Comparison of ENCODE assay signal across 8 cellular contexts in genomic region chr3:73508330-73508954, GRCh38.
DNase-seq lines count a peak whose midpoint lies in the region; ATAC-seq and TF ChIP-seq lines count a peak whose summit lies in the region.

No MANE protein-coding gene starts in this region.

- no peak overlapping the region for H3K4me3 ChIP-seq in RWPE2 (ENCODE audit: severe bottlenecking)
- H3K4me3 ChIP-seq in endocrine pancreas (ENCODE audit: control insufficient read depth, insufficient read depth, low read length): peak overlapping the region; percentile 1
- no peak overlapping the region for H3K4me3 ChIP-seq in mesendoderm (ENCODE audit: low read length)
- H3K4me3 ChIP-seq in aorta (ENCODE audit: low read length in 2 of 2): no peak overlapping the region

- peak; percentile 73 for DNase-seq in DMS53 (lab: John Stamatoyannopoulos, UW)
- no peak for DNase-seq in DMS53 treated with DMSO at 0.1 percent for 48 hours (lab: John Stamatoyannopoulos, UW; ENCODE audit: unreplicated experiment)
- peak; percentile 67 for DNase-seq in LoVo (ENCODE audit: low spot score)
- DNase-seq in RWPE2 (ENCODE audit: low spot score): no peak
- DNase-seq in mesendoderm: peak; percentile 85
- DNase-seq in aorta: no peak

- no peak overlapping the region for H4K8ac ChIP-seq in mesendoderm (ENCODE audit: low read depth, low read length)

- H3K9ac ChIP-seq in endocrine pancreas (ENCODE audit: control insufficient read depth, insufficient read depth, low read length) (no peak overlapping the region), mesendoderm (ENCODE audit: low read length) (no peak overlapping the region)

- no peak overlapping the region for H2BK5ac ChIP-seq in mesendoderm (ENCODE audit: low read length)

- no peak overlapping the region for H2AK5ac ChIP-seq in mesendoderm (ENCODE audit: low read length)

- H3K4me2 ChIP-seq in mesendoderm (ENCODE audit: low read length): no peak overlapping the region

- H3K23ac ChIP-seq in mesendoderm (ENCODE audit: low read length): no peak overlapping the region

- H3K27me3 ChIP-seq in RWPE2 (ENCODE audit: insufficient read depth, poor library complexity, severe bottlenecking) (no peaks in the 10 kb centered on the region), endocrine pancreas (ENCODE audit: control insufficient read depth, insufficient read depth, low read length) (no peaks in the 10 kb centered on the region), mesendoderm (ENCODE audit: insufficient read depth, low read length, poor library complexity) (no peaks in the 10 kb centered on the region), aorta (ENCODE audit: control insufficient read depth in 1 of 2, insufficient read depth in 2 of 2, low read length in 1 of 2) (no peaks in the 10 kb centered on the region)

- intact Hi-C loops in aorta (cut with DNase I): loop anchor here (1.0 to 5.0 kb wide), 2 partner anchors 339 kb away; no protein-coding TSS in a partner anchor

- H3K27ac ChIP-seq in RWPE2 (ENCODE audit: poor library complexity, severe bottlenecking) (no peak overlapping the region), mesendoderm (ENCODE audit: low read depth, low read length) (no peak overlapping the region), aorta (ENCODE audit: low read depth in 1 of 2, low read length in 2 of 2) (peak overlapping the region; percentile 64 to 78)

- H3K18ac ChIP-seq in mesendoderm (ENCODE audit: low read length): peak overlapping the region; percentile 13

- no peaks in the 10 kb centered on the region for H3K36me3 ChIP-seq in RWPE2 (ENCODE audit: low read depth)
- H3K36me3 ChIP-seq in endocrine pancreas (ENCODE audit: control insufficient read depth, insufficient read depth, low read length): no peaks in the 10 kb centered on the region
- H3K36me3 ChIP-seq in mesendoderm (ENCODE audit: control insufficient read depth, insufficient read depth, low read length): no peaks in the 10 kb centered on the region
- H3K36me3 ChIP-seq in aorta (ENCODE audit: control insufficient read depth in 1 of 2, insufficient read depth in 2 of 2, low read length in 1 of 2): no peaks in the 10 kb centered on the region

- H3K9me3 ChIP-seq in RWPE2 (ENCODE audit: severe bottlenecking): no peaks in the 10 kb centered on the region
- H3K9me3 ChIP-seq in endocrine pancreas (ENCODE audit: control insufficient read depth, low read length): no peaks in the 10 kb centered on the region
- no peaks in the 10 kb centered on the region for H3K9me3 ChIP-seq in aorta (ENCODE audit: control insufficient read depth, low read length)

- H3K79me2 ChIP-seq in mesendoderm (ENCODE audit: control insufficient read depth, insufficient read depth, low read length): no peaks in the 10 kb centered on the region

- H3K79me1 ChIP-seq in mesendoderm (ENCODE audit: low read length): no peaks in the 10 kb centered on the region

- no peak overlapping the region for H2BK15ac ChIP-seq in mesendoderm (replicated peaks; ENCODE audit: low read depth)

- ATAC-seq in GM21723 (IDR thresholded peaks at IDR 0.05; ENCODE audit: unreplicated experiment) (peak; percentile 76), RWPE2 (ENCODE audit: low read depth) (peak; percentile 71), aorta (ENCODE audit: low FRiP score) (peak; percentile 76)

- H3K4ac ChIP-seq in mesendoderm (ENCODE audit: low read depth, low read length): no peak overlapping the region

- no peak overlapping the region for H2BK120ac ChIP-seq in mesendoderm (ENCODE audit: low read depth, low read length)

- H4K5ac ChIP-seq in mesendoderm (ENCODE audit: low read length): no peak overlapping the region

- H3K4me1 ChIP-seq in RWPE2 (ENCODE audit: insufficient read depth, poor library complexity, severe bottlenecking) (no peaks in the 10 kb centered on the region), endocrine pancreas (ENCODE audit: control insufficient read depth, insufficient read depth, low read length) (peaks cover 19% of the 10 kb centered on the region), mesendoderm (ENCODE audit: control insufficient read depth, low read depth, low read length) (peaks cover 14% of the 10 kb centered on the region), aorta (ENCODE audit: control insufficient read depth in 1 of 2, insufficient read depth in 2 of 2, low read length in 2 of 2) (peaks cover 6 to 24% of the 10 kb centered on the region in 2 donors)

- peak; percentile 85 for TF ChIP-seq CTCF in RWPE2 (IDR thresholded peaks at IDR 0.05; ENCODE audit: poor library complexity, severe bottlenecking)

- WGBS in mesendoderm (ENCODE audit: extremely low coverage, insufficient coverage, low lambda C conversion rate): no CpG with 5 or more reads among the region's 6 CpGs
- 8 to 10% methylated on average over 6 of the region's 6 CpGs for WGBS in aorta, 2 donors

- no peak overlapping the region for H3K56ac ChIP-seq in mesendoderm (ENCODE audit: low read length)

Comparison
In these comparisons a context has a peak if more than half of its experiments do, and no peak if none do; other contexts are left out.
1. DNase-seq: peak in DMS53 (single experiment), LoVo (single experiment) and mesendoderm (single experiment); none in DMS53 treated with DMSO at 0.1 percent for 48 hours (single experiment), RWPE2 (single experiment) and aorta (0 of 2).
2. H3K27ac ChIP-seq: peak in aorta (2 of 2); none in RWPE2 (single experiment) and mesendoderm (single experiment).
3. Peak in every context shown above with its lines, with median percentiles within 50 percentile points of each other: ATAC-seq.